ENCODE assay signal across 8 cellular contexts in genomic region chr9:134067904-134068741, GRCh38. TPM values are rescaled to one million over a fixed set of nuclear protein-coding genes. Genes with fewer than 3 reads are reported as not detected.
A peak's percentile ranks its signal among the peaks of the same experiment; 100 is the strongest.
DNase-seq lines count a peak whose midpoint lies in the region; ATAC-seq and TF ChIP-seq lines count a peak whose summit lies in the region.

BRD3 (minus strand) TSS chr9:134068026; CDS start chr9:134053477, 14,549 bp downstream.

- H2AFZ ChIP-seq in OCI-LY1 (ENCODE audit: low read length), result no peak within 1 kb of the TSS

- H3K9me2 ChIP-seq in OCI-LY1 (ENCODE audit: low read depth, low read length), result no peaks in the 10 kb centered on the region

- H3K9me3 ChIP-seq in OCI-LY1 (ENCODE audit: low read length) (no peaks in the 10 kb centered on the region), mucosa of rectum (ENCODE audit: control insufficient read depth in 2 of 2, low read length in 2 of 2) (no peaks in the 10 kb centered on the region)

- H3K27ac Mint-ChIP-seq in Calu3 (ENCODE audit: unreplicated experiment), result no peak within 1 kb of the TSS

- peaks cover 20% of the 10 kb centered on the region; the same call in 1 of the 2 replicates for H3K27me3 ChIP-seq in OCI-LY1 (ENCODE audit: insufficient read depth, low read length)
- peaks cover 6 to 12% of the 10 kb centered on the region in 2 donors for H3K27me3 ChIP-seq in mucosa of rectum (ENCODE audit: control insufficient read depth in 2 of 2, insufficient read depth in 2 of 2, low read length in 2 of 2)

- intact Hi-C loops in Calu3 (cut with micrococcal nuclease; ENCODE audit: unreplicated experiment), result no loop called here

- H3K4me1 Mint-ChIP-seq in Calu3 (ENCODE audit: low read depth, unreplicated experiment), result no peaks in the 10 kb centered on the region

- H3K4me2 ChIP-seq in OCI-LY1 (ENCODE audit: low read length), result peak within 1 kb of the TSS; percentile 94

- no TSS peak for BruUV-seq in Calu3 (replicated peaks; lab: Mats Ljungman, UMichigan)

- peaks cover 23% of the 10 kb centered on the region for H3K36me3 Mint-ChIP-seq in Calu3 (ENCODE audit: insufficient read depth, unreplicated experiment)

- peak; percentile 71 for ATAC-seq in GM21367 (IDR thresholded peaks at IDR 0.05; ENCODE audit: unreplicated experiment)

- peaks cover 40% of the 10 kb centered on the region for H3K27me3 Mint-ChIP-seq in Calu3 (ENCODE audit: unreplicated experiment)

- H3K36me3 ChIP-seq in OCI-LY1 (ENCODE audit: insufficient read depth, low read length), result no peaks in the 10 kb centered on the region
- H3K36me3 ChIP-seq in mucosa of rectum (ENCODE audit: control insufficient read depth in 2 of 2, insufficient read depth in 2 of 2, low read length in 2 of 2), result no peaks in the 10 kb centered on the region

- H3K4me1 ChIP-seq in OCI-LY1 (ENCODE audit: insufficient read depth, low read length, severe bottlenecking) (peaks cover 15% of the 10 kb centered on the region), mucosa of rectum (ENCODE audit: control insufficient read depth in 2 of 2, insufficient read depth in 2 of 2, low read length in 2 of 2) (peaks cover 17% of the 10 kb centered on the region in 2 donors)

- TF ChIP-seq CTCF in Calu3 (IDR thresholded peaks at IDR 0.05; ENCODE audit: unreplicated experiment) (no peak), OCI-LY1 (IDR thresholded peaks at IDR 0.05; ENCODE audit: low read length) (no peak), epithelial cell of proximal tubule (conservative IDR thresholded peaks at IDR 0.05; ENCODE audit: low read depth, low read length) (no peak)

- peak; percentile 80 for DNase-seq in Calu3
- DNase-seq in HUDEP-2 (lab: John Stamatoyannopoulos, UW; ENCODE audit: unreplicated experiment in 76 of 76), result peak in 69 of 76 experiments; percentile 15 to 79 (median 52)
- peak; percentile 75 for DNase-seq in activated T-cell treated with anti-CD3 and anti-CD28 coated beads for 24 hours (ENCODE audit: low read depth)
- DNase-seq in epithelial cell of proximal tubule (ENCODE audit: low read depth), result no peak
- peak; percentile 46 to 62 for DNase-seq in stimulated activated CD8-positive, alpha-beta memory T cell treated with anti-CD3 and anti-CD28 coated beads, Interleukin-4, amount 100 ng/mL, for 4 hours (ENCODE audit: low read depth in 2 of 2, low spot score in 1 of 2)

- H3K4me3 Mint-ChIP-seq in Calu3 (ENCODE audit: low read depth, unreplicated experiment), result peak within 1 kb of the TSS; percentile 73

- H3F3A ChIP-seq in OCI-LY1 (ENCODE audit: insufficient read depth, low read length), result no peaks in the 10 kb centered on the region

- H4K20me1 ChIP-seq in OCI-LY1 (ENCODE audit: insufficient read depth, low read length), result no peaks in the 10 kb centered on the region

- CTCF ChIA-PET in Calu3 (lab: Charles Lee), result no interaction called here

- no peaks in the 10 kb centered on the region for H3K9me3 Mint-ChIP-seq in Calu3 (ENCODE audit: low read depth, unreplicated experiment)

- H3K79me2 ChIP-seq in OCI-LY1 (ENCODE audit: insufficient read depth, low read length), result no peaks in the 10 kb centered on the region

- H3K4me3 ChIP-seq in OCI-LY1 (ENCODE audit: low read depth, low read length, poor library complexity, severe bottlenecking) (peak within 1 kb of the TSS; percentile 80), epithelial cell of proximal tubule (ENCODE audit: low read depth, low read length) (peak within 1 kb of the TSS; percentile 95), mucosa of rectum (ENCODE audit: low read length in 2 of 2) (peak within 1 kb of the TSS; percentile 73 to 79)

- H3K9ac ChIP-seq in OCI-LY1 (ENCODE audit: low read length), result peak within 1 kb of the TSS; percentile 74
- peak within 1 kb of the TSS; percentile 83 to 84 for H3K9ac ChIP-seq in mucosa of rectum (ENCODE audit: low read depth in 1 of 2, low read length in 2 of 2)

- H3K27ac ChIP-seq in OCI-LY1 (ENCODE audit: low read depth, low read length, poor library complexity, severe bottlenecking), result no peak within 1 kb of the TSS
- peak within 1 kb of the TSS; percentile 94 to 95 for H3K27ac ChIP-seq in mucosa of rectum (ENCODE audit: low read depth in 2 of 2, low read length in 2 of 2)

RNA-seq across cellular contexts. Expression of gene BRD3, which starts in this region (rescaled TPM):
- total RNA-seq in Calu3 (2022) (30.8 and 31.1 TPM in 2 replicates), epithelial cell of proximal tubule (16.6 and 19.9 TPM in 2 replicates)
